In genomic region chr2:176508984-176509383, GRCh38 we compare ENCODE assay signal across 13 cellular contexts.
A peak's percentile ranks its signal among the peaks of the same experiment; 100 is the strongest.
DNase-seq lines count a peak whose midpoint lies in the region; ATAC-seq lines count a peak whose summit lies in the region.
"Had no signal": no experiment of that assay in that cellular context is flagged by ENCODE, and none has a peak within 500 bp of the region (broad histone marks: within the 10 kb centered on the region; RNA-seq: fewer than 3 reads in every experiment).

No MANE protein-coding gene starts in this region.

- H2BK5ac ChIP-seq in mesenchymal stem cell (ENCODE audit: low read depth, low read length, poor library complexity, severe bottlenecking), result no peak overlapping the region

- no peak overlapping the region for H4K91ac ChIP-seq in mesenchymal stem cell (ENCODE audit: low read length)

- no peak overlapping the region for H4K8ac ChIP-seq in mesenchymal stem cell (ENCODE audit: low read length)

- no peaks in the 10 kb centered on the region for H3K4me1 Mint-ChIP-seq in activated T-cell treated with anti-CD3 and anti-CD28 coated beads, Interleukin-2, amount 50 U/mL, for 4 hours (ENCODE audit: low read depth)
- H3K4me1 Mint-ChIP-seq in stimulated activated naive CD8-positive, alpha-beta T cell treated with anti-CD3 and anti-CD28 coated beads, Interleukin-15, Interleukin-2, amounts not matched to agents 100 ng/mL and 50 ng/mL, for 24 hours (ENCODE audit: low read depth), result peaks cover 24% of the 10 kb centered on the region
- no peaks in the 10 kb centered on the region for H3K4me1 Mint-ChIP-seq in naive thymus-derived CD8-positive, alpha-beta T cell
- H3K4me1 Mint-ChIP-seq: neural crest cell had no signal

- no peak for DNase-seq in activated T-cell treated with anti-CD3 and anti-CD28 coated beads, Interleukin-2, amount 50 U/mL, for 4 hours
- DNase-seq in activated T-cell treated with anti-CD3 and anti-CD28 coated beads, Interleukin-2, amount 50 U/mL, for 1 hour, result no peak
- DNase-seq in NCI-H82 (lab: John Stamatoyannopoulos, UW), result peak; percentile 94
- DNase-seq in naive thymus-derived CD8-positive, alpha-beta T cell, result no peak
- DNase-seq in mesenchymal stem cell, result no peak
- DNase-seq: activated CD8-positive, alpha-beta memory T cell treated with anti-CD3 and anti-CD28 coated beads, Interleukin-2, amount 50 U/mL, for 48 hours; hippocampal formation; stimulated activated CD4-positive, alpha-beta T cell treated with anti-CD3 and anti-CD28 coated beads, Interleukin-4, amount 100 ng/mL, for 24 hours had no signal

- no peak overlapping the region for H3K4me2 ChIP-seq in mesenchymal stem cell (ENCODE audit: low read length, poor library complexity, severe bottlenecking)

- no peak overlapping the region for H3K4me3 ChIP-seq in mesenchymal stem cell (ENCODE audit: insufficient read depth in 1 of 2, low read depth in 1 of 2, low read length in 2 of 2)

- no peak overlapping the region for H3K9ac ChIP-seq in mesenchymal stem cell (ENCODE audit: low read length)

- H3K18ac ChIP-seq in mesenchymal stem cell (ENCODE audit: low read depth in 1 of 2, low read length in 2 of 2), result no peak overlapping the region

- no peak overlapping the region for H3K4ac ChIP-seq in mesenchymal stem cell (ENCODE audit: low read depth in 1 of 2, low read length in 2 of 2)

- H3K9me3 Mint-ChIP-seq in activated T-cell treated with anti-CD3 and anti-CD28 coated beads, Interleukin-2, amount 50 U/mL, for 4 hours, result no peaks in the 10 kb centered on the region
- peaks cover 3% of the 10 kb centered on the region for H3K9me3 Mint-ChIP-seq in stimulated activated naive CD8-positive, alpha-beta T cell treated with anti-CD3 and anti-CD28 coated beads, Interleukin-15, Interleukin-2, amounts not matched to agents 100 ng/mL and 50 ng/mL, for 24 hours
- no peaks in the 10 kb centered on the region for H3K9me3 Mint-ChIP-seq in naive thymus-derived CD8-positive, alpha-beta T cell

- no peaks in the 10 kb centered on the region for H3K36me3 ChIP-seq in mesenchymal stem cell (ENCODE audit: control insufficient read depth in 1 of 2, insufficient read depth in 2 of 2, low read depth in 1 of 2, low read length in 2 of 2)

- peak overlapping the region; percentile 65 for H3K27ac Mint-ChIP-seq in stimulated activated naive CD8-positive, alpha-beta T cell treated with anti-CD3 and anti-CD28 coated beads, Interleukin-15, Interleukin-2, amounts not matched to agents 100 ng/mL and 50 ng/mL, for 24 hours
- peak overlapping the region in 1 of 10 donors; percentile 31 for H3K27ac Mint-ChIP-seq in naive thymus-derived CD8-positive, alpha-beta T cell

- no peak overlapping the region for H2BK15ac ChIP-seq in mesenchymal stem cell (ENCODE audit: low read depth, poor library complexity, severe bottlenecking)

- H3K23ac ChIP-seq in mesenchymal stem cell (ENCODE audit: low read length in 2 of 2), result no peak overlapping the region

- peaks cover 0 to 3% of the 10 kb centered on the region in 2 experiments for H3K27me3 ChIP-seq in mesenchymal stem cell (ENCODE audit: control insufficient read depth in 1 of 2, insufficient read depth in 1 of 2, low read length in 2 of 2)

- H3K27ac ChIP-seq in mesenchymal stem cell (ENCODE audit: low read length, poor library complexity, severe bottlenecking), result no peak overlapping the region

- no peak overlapping the region for H3K4me3 Mint-ChIP-seq in activated T-cell treated with anti-CD3 and anti-CD28 coated beads, Interleukin-2, amount 50 U/mL, for 4 hours
- no peak overlapping the region for H3K4me3 Mint-ChIP-seq in stimulated activated naive CD8-positive, alpha-beta T cell treated with anti-CD3 and anti-CD28 coated beads, Interleukin-15, Interleukin-2, amounts not matched to agents 100 ng/mL and 50 ng/mL, for 24 hours
- no peak overlapping the region for H3K4me3 Mint-ChIP-seq in naive thymus-derived CD8-positive, alpha-beta T cell
- H3K4me3 Mint-ChIP-seq: neural crest cell had no signal

- peaks cover 17% of the 10 kb centered on the region for H3K27me3 Mint-ChIP-seq in activated T-cell treated with anti-CD3 and anti-CD28 coated beads, Interleukin-2, amount 50 U/mL, for 4 hours (ENCODE audit: low read depth)
- H3K27me3 Mint-ChIP-seq in stimulated activated naive CD8-positive, alpha-beta T cell treated with anti-CD3 and anti-CD28 coated beads, Interleukin-15, Interleukin-2, amounts not matched to agents 100 ng/mL and 50 ng/mL, for 24 hours, result peaks cover 15% of the 10 kb centered on the region
- peaks cover 0 to 10% (median 2%) of the 10 kb centered on the region in 5 donors for H3K27me3 Mint-ChIP-seq in naive thymus-derived CD8-positive, alpha-beta T cell

- no peaks in the 10 kb centered on the region for H3K4me1 ChIP-seq in mesenchymal stem cell (ENCODE audit: control insufficient read depth, insufficient read depth, low read depth, low read length)

- peak; percentile 82 to 84 for ATAC-seq in activated T-cell treated with anti-CD3 and anti-CD28 coated beads, Interleukin-2, amount 50 U/mL, for 4 hours
- peak; percentile 75 for ATAC-seq in HG02852 (IDR thresholded peaks at IDR 0.05; ENCODE audit: unreplicated experiment)
- ATAC-seq in naive thymus-derived CD8-positive, alpha-beta T cell, result no peak
- no peak for ATAC-seq in HG03139 (IDR thresholded peaks at IDR 0.05; ENCODE audit: unreplicated experiment)
- ATAC-seq: SK-N-SH treated with all-trans-retinoic acid at 6 μM for 48 hours had no signal

- no peaks in the 10 kb centered on the region for H3K79me1 ChIP-seq in mesenchymal stem cell (replicated peaks; ENCODE audit: low read length, poor library complexity, severe bottlenecking)

- no peaks in the 10 kb centered on the region for H3K9me3 ChIP-seq in mesenchymal stem cell (ENCODE audit: control insufficient read depth, low read length)

- no peak overlapping the region for H3K14ac ChIP-seq in mesenchymal stem cell (ENCODE audit: low read length in 2 of 2)

- H2BK120ac ChIP-seq in mesenchymal stem cell (ENCODE audit: low read depth, low read length), result no peak overlapping the region

- H3K36me3 Mint-ChIP-seq in activated T-cell treated with anti-CD3 and anti-CD28 coated beads, Interleukin-2, amount 50 U/mL, for 4 hours (ENCODE audit: insufficient read depth), result no peaks in the 10 kb centered on the region
- H3K36me3 Mint-ChIP-seq in stimulated activated naive CD8-positive, alpha-beta T cell treated with anti-CD3 and anti-CD28 coated beads, Interleukin-15, Interleukin-2, amounts not matched to agents 100 ng/mL and 50 ng/mL, for 24 hours (ENCODE audit: low read depth), result no peaks in the 10 kb centered on the region
- no peaks in the 10 kb centered on the region for H3K36me3 Mint-ChIP-seq in naive thymus-derived CD8-positive, alpha-beta T cell

- no peak overlapping the region for H2BK12ac ChIP-seq in mesenchymal stem cell (ENCODE audit: low read length in 2 of 2)

- 81% methylated on average over 3 of the region's 3 CpGs for WGBS in mesenchymal stem cell

- POLR2A ChIA-PET in naive thymus-derived CD8-positive, alpha-beta T cell (lab: Charles Lee), result no interaction called here

- H2AK5ac ChIP-seq in mesenchymal stem cell (ENCODE audit: low read length, severe bottlenecking), result no peak overlapping the region

- H2AFZ ChIP-seq in mesenchymal stem cell (ENCODE audit: low read depth, low read length), result no peak overlapping the region

Comparison
In these comparisons a context has a peak if more than half of its experiments do, and no peak if none do; other contexts are left out.
1. ATAC-seq: peak in activated T-cell treated with anti-CD3 and anti-CD28 coated beads, Interleukin-2, amount 50 U/mL, for 4 hours (2 of 2) and HG02852 (single experiment); none in naive thymus-derived CD8-positive, alpha-beta T cell (0 of 2) and HG03139 (single experiment).